ENCODE assay signal across 1 cellular context in genomic region chr16:30197001-30197400, GRCh38. TPM values are rescaled to one million over a fixed set of nuclear protein-coding genes. Genes with fewer than 3 reads are reported as not detected.
"Had no signal": no experiment of that assay in that cellular context is flagged by ENCODE, and none has a peak within 500 bp of the region (broad histone marks: within the 10 kb centered on the region; RNA-seq: fewer than 3 reads in every experiment).

No MANE protein-coding gene starts in this region.

RNA-seq across cellular contexts. Expression of gene NPIPB13, which starts 51.3 kb away (rescaled TPM):
- total RNA-seq: SJSA1 had no signal
